12 cellular contexts compared by ENCODE assay signal in genomic region chr12:6202331-6202730, GRCh38. TPM values are rescaled to one million over a fixed set of nuclear protein-coding genes. Genes with fewer than 3 reads are reported as not detected.
DNase-seq lines count a peak whose midpoint lies in the region; ATAC-seq and TF ChIP-seq lines count a peak whose summit lies in the region.
"Had no signal": no experiment of that assay in that cellular context is flagged by ENCODE, and none has a peak within 500 bp of the region (broad histone marks: within the 10 kb centered on the region; RNA-seq: fewer than 3 reads in every experiment).

No MANE protein-coding gene starts in this region.

- no peak for TF ChIP-seq CTCF in upper lobe of left lung (IDR thresholded peaks at IDR 0.05)

- peaks cover 0 to 8% (median 0%) of the 10 kb centered on the region in 4 donors for H3K27me3 ChIP-seq in upper lobe of left lung

- no peak overlapping the region for H3K27ac Mint-ChIP-seq in activated naive CD4-positive, alpha-beta T cell treated with anti-CD3 and anti-CD28 coated beads, Interleukin-2, amount 50 U/mL, for 24 hours
- peak overlapping the region in 2 of 6 donors; percentile 4 to 80 for H3K27ac Mint-ChIP-seq in naive B cell

- H3K27ac ChIP-seq in epithelial cell of prostate = peak overlapping the region; percentile 84
- peak overlapping the region; percentile 91 to 93 (median 92) for H3K27ac ChIP-seq in upper lobe of left lung

- H3K4me3 Mint-ChIP-seq in activated naive CD4-positive, alpha-beta T cell treated with anti-CD3 and anti-CD28 coated beads, Interleukin-2, amount 50 U/mL, for 24 hours = peak overlapping the region; percentile 26
- peak overlapping the region; percentile 49 to 85 (median 69) for H3K4me3 Mint-ChIP-seq in naive B cell
- H3K4me3 Mint-ChIP-seq: activated T-cell treated with anti-CD3 and anti-CD28 coated beads, Interleukin-2, amount 50 U/mL, for 4 hours had no signal

- H3K36me3 ChIP-seq in upper lobe of left lung = no peaks in the 10 kb centered on the region

- WGBS in upper lobe of left lung, 2 donors = 62 to 71% methylated on average over 4 to 6 of the region's 6 CpGs

- peak in 2 of 4 donors; percentile 33 to 64 for TF ChIP-seq POLR2A in upper lobe of left lung (IDR thresholded peaks at IDR 0.05)

- no peak for TF ChIP-seq EP300 in upper lobe of left lung (IDR thresholded peaks at IDR 0.05)

- H3K4me3 ChIP-seq in upper lobe of left lung = peak overlapping the region in 3 of 4 donors; percentile 56 to 67 (median 65)

- no peaks in the 10 kb centered on the region for H3K9me3 ChIP-seq in upper lobe of left lung

- H3K4me1 ChIP-seq in upper lobe of left lung = peaks cover 29 to 88% (median 72%) of the 10 kb centered on the region in 4 donors

- ATAC-seq in naive B cell (ENCODE audit: low read depth in 2 of 2) (no peak), upper lobe of left lung (ENCODE audit: low FRiP score in 2 of 2) (no peak), GM19397 (IDR thresholded peaks at IDR 0.05; ENCODE audit: unreplicated experiment) (no peak)
- ATAC-seq: activated T-cell treated with anti-CD3 and anti-CD28 coated beads, Interleukin-2, amount 50 U/mL, for 4 hours had no signal

- H3K36me3 Mint-ChIP-seq in activated naive CD4-positive, alpha-beta T cell treated with anti-CD3 and anti-CD28 coated beads, Interleukin-2, amount 50 U/mL, for 24 hours = peaks cover 2% of the 10 kb centered on the region
- no peaks in the 10 kb centered on the region for H3K36me3 Mint-ChIP-seq in naive B cell

- H3K9me3 Mint-ChIP-seq in activated naive CD4-positive, alpha-beta T cell treated with anti-CD3 and anti-CD28 coated beads, Interleukin-2, amount 50 U/mL, for 24 hours = no peaks in the 10 kb centered on the region
- H3K9me3 Mint-ChIP-seq in naive B cell = no peaks in the 10 kb centered on the region
- H3K9me3 Mint-ChIP-seq: activated T-cell treated with anti-CD3 and anti-CD28 coated beads, Interleukin-2, amount 50 U/mL, for 4 hours had no signal

- peaks cover 25% of the 10 kb centered on the region for H3K27me3 Mint-ChIP-seq in activated naive CD4-positive, alpha-beta T cell treated with anti-CD3 and anti-CD28 coated beads, Interleukin-2, amount 50 U/mL, for 24 hours
- peaks cover 18 to 38% (median 24%) of the 10 kb centered on the region in 3 donors for H3K27me3 Mint-ChIP-seq in naive B cell

- peaks cover 5% of the 10 kb centered on the region for H3K4me1 Mint-ChIP-seq in activated naive CD4-positive, alpha-beta T cell treated with anti-CD3 and anti-CD28 coated beads, Interleukin-2, amount 50 U/mL, for 24 hours
- peaks cover 23 to 76% (median 33%) of the 10 kb centered on the region in 3 donors for H3K4me1 Mint-ChIP-seq in naive B cell

- no peak for DNase-seq in activated naive CD4-positive, alpha-beta T cell treated with Interleukin-2 at 50 U/mL for 16 hours
- DNase-seq in epithelial cell of prostate (ENCODE audit: low read depth, low spot score) (no peak), naive B cell (no peak), upper lobe of left lung (peak in 1 of 2 donors; percentile 45), NCI-H2227 (lab: John Stamatoyannopoulos, UW; ENCODE audit: unreplicated experiment) (no peak)
- no peak for DNase-seq in activated effector memory CD4-positive, alpha-beta T cell treated with anti-CD3 and anti-CD28 coated beads, Interleukin-2, amount 50 U/mL, for 16 hours
- DNase-seq: activated T-cell treated with anti-CD3 and anti-CD28 coated beads, Interleukin-2, amount 50 U/mL, for 4 hours; dermis blood vessel endothelial cell; NCI-H526; T-helper 9 cell had no signal

RNA-seq across cellular contexts. Expression of gene CD9, which starts 2.1 kb away (rescaled TPM):
- polyA plus RNA-seq in naive B cell (ENCODE audit: low read depth in 6 of 6) = 100 to 1,000 TPM in 2 of 6 donors, 10 to 100 TPM in 4; 32.7 to 186 (median 69.9) TPM
- 100 to 1,000 TPM in 5 of 6 donors, 10 to 100 TPM in 1; 96.4 to 716 (median 484) TPM for total RNA-seq in upper lobe of left lung
